ENCODE assay signal across 8 cellular contexts in genomic region chr12:57086951-57087688, GRCh38. TPM values are rescaled to one million over a fixed set of nuclear protein-coding genes. Genes with fewer than 3 reads are reported as not detected.
A peak's percentile ranks its signal among the peaks of the same experiment; 100 is the strongest.
DNase-seq lines count a peak whose midpoint lies in the region; ATAC-seq and TF ChIP-seq lines count a peak whose summit lies in the region.

No MANE protein-coding gene starts in this region.

- no TSS peak for BruUV-seq in mammary epithelial cell (replicated peaks; lab: Mats Ljungman, UMichigan)

- H3K4me1 ChIP-seq in GM23338 (ENCODE audit: insufficient read depth) (peaks cover 10% of the 10 kb centered on the region), mammary epithelial cell (ENCODE audit: insufficient read depth, low read length) (peaks cover 45% of the 10 kb centered on the region)

- peaks cover 9% of the 10 kb centered on the region; the same call in 1 of the 2 replicates for H3F3A ChIP-seq in GM23338 (replicated peaks; ENCODE audit: low read depth)

- intact Hi-C loops in mammary epithelial cell (cut with micrococcal nuclease): no loop called here

- WGBS in mammary epithelial cell (ENCODE audit: low coverage, missing lambda C conversion rate): 0% methylated on average over 19 of the region's 54 CpGs

- H3K4me2 ChIP-seq in GM23338: peak overlapping the region; percentile 100
- H3K4me2 ChIP-seq in mammary epithelial cell (ENCODE audit: insufficient read depth, low read depth, low read length): peak overlapping the region; percentile 92

- H3K36me3 ChIP-seq in GM23338 (ENCODE audit: insufficient read depth): no peaks in the 10 kb centered on the region
- H3K36me3 ChIP-seq in MG63: peaks cover 25% of the 10 kb centered on the region
- peaks cover 2% of the 10 kb centered on the region for H3K36me3 ChIP-seq in mammary epithelial cell (ENCODE audit: insufficient read depth, low read length)

- H4K20me1 ChIP-seq in GM23338 (replicated peaks; ENCODE audit: insufficient read depth): no peaks in the 10 kb centered on the region; the same call in 1 of the 2 replicates
- H4K20me1 ChIP-seq in mammary epithelial cell (ENCODE audit: insufficient read depth, low read length): no peaks in the 10 kb centered on the region

- H3K9ac ChIP-seq in mammary epithelial cell (ENCODE audit: insufficient read depth, low read length): peak overlapping the region; percentile 97

- H3K9me2 ChIP-seq in GM23338 (ENCODE audit: insufficient read depth): no peaks in the 10 kb centered on the region

- H2AFZ ChIP-seq in GM23338 (peak overlapping the region; percentile 52; the same call in 1 of the 2 replicates), mammary epithelial cell (ENCODE audit: low read depth, low read length) (peak overlapping the region; percentile 37)

- peak overlapping the region; percentile 99 for H3K27ac ChIP-seq in GM23338 (ENCODE audit: low read depth)
- H3K27ac ChIP-seq in mammary epithelial cell (ENCODE audit: insufficient read depth, low read depth, low read length): peak overlapping the region; percentile 97

- DNase-seq in EH (ENCODE audit: low read depth): peak; percentile 90
- DNase-seq in GM23338 (ENCODE audit: low spot score): peak; percentile 85
- peak; percentile 97 for DNase-seq in MG63
- peak; percentile 81 for DNase-seq in WTC11 (ENCODE audit: low spot score)
- peak; percentile 86 for DNase-seq in mammary epithelial cell
- DNase-seq in islet precursor cell: peak; percentile 93
- peak; percentile 97 for DNase-seq in stimulated activated CD4-positive, alpha-beta T cell treated with anti-CD3 and anti-CD28 coated beads, Interleukin-12 subunit alpha, Interleukin-12 subunit beta, amount 100 ng/mL, for 4 hours
- DNase-seq in NCI-H1105 (lab: John Stamatoyannopoulos, UW): no peak

- dilution Hi-C loops in mammary epithelial cell (cut with HindIII; ENCODE audit: low sequenced_read_pairs): no loop called here

- TF ChIP-seq CTCF in GM23338 (conservative IDR thresholded peaks at IDR 0.05; ENCODE audit: low read depth in 2 of 2) (no peak), WTC11 (IDR thresholded peaks at IDR 0.05) (no peak), mammary epithelial cell (conservative IDR thresholded peaks at IDR 0.05 in 1 of 2, IDR thresholded peaks at IDR 0.05 in 1 of 2; ENCODE audit: extremely low read depth in 1 of 2, insufficient read depth in 1 of 2, low read depth in 1 of 2, low read length in 2 of 2) (no peak)

- CTCF ChIA-PET in WTC11 (lab: Charles Lee): interaction anchor here (0.6 to 8.7 kb wide), 22 partner anchors 8 to 400 kb away, joined by 3 to 219 read pairs (median 4); partner anchors contain the start of genes INHBE, LRP1, NEMP1 and SHMT2
- CTCF ChIA-PET in mammary epithelial cell (lab: Charles Lee; ENCODE audit: low non-redundant PET): interaction anchor here (0.6 kb wide), 1 partner anchor 7 kb away, joined by 3 read pairs; no protein-coding TSS in a partner anchor

- in situ Hi-C loops in mammary epithelial cell (cut with MboI; ENCODE audit: low sequenced_read_pairs in 2 of 2): no loop called here

- H3K27me3 ChIP-seq in GM23338 (ENCODE audit: insufficient read depth): no peaks in the 10 kb centered on the region
- H3K27me3 ChIP-seq in MG63: no peaks in the 10 kb centered on the region
- no peaks in the 10 kb centered on the region for H3K27me3 ChIP-seq in mammary epithelial cell (ENCODE audit: insufficient read depth, low read length)

- POLR2A ChIA-PET in WTC11 (lab: Charles Lee): interaction anchor here (0.6 to 4.7 kb wide), 12 partner anchors 8 to 450 kb away, joined by 3 to 65 read pairs (median 4); partner anchors contain the start of genes LRP1, NEMP1, STAT6 and TAC3

- ATAC-seq in GM23338: peak; percentile 50
- ATAC-seq in WTC11: peak; percentile 13

- H3K79me2 ChIP-seq in GM23338 (replicated peaks; ENCODE audit: insufficient read depth): peaks cover 8% of the 10 kb centered on the region; the same call in 1 of the 2 replicates
- H3K79me2 ChIP-seq in mammary epithelial cell (ENCODE audit: insufficient read depth, low read length): peaks cover 30% of the 10 kb centered on the region

- H3K27ac Mint-ChIP-seq in GM23338: peak overlapping the region; percentile 88
- H3K27ac Mint-ChIP-seq in WTC11: peak overlapping the region; percentile 97

- H3K9me3 Mint-ChIP-seq in GM23338 (no peaks in the 10 kb centered on the region), WTC11 (no peaks in the 10 kb centered on the region)

- peak overlapping the region; percentile 77 for H3K4me3 ChIP-seq in GM23338
- H3K4me3 ChIP-seq in MG63: peak overlapping the region; percentile 88
- H3K4me3 ChIP-seq in mammary epithelial cell (replicated peaks in 1 of 3; ENCODE audit: insufficient read depth in 1 of 3, low read depth in 2 of 3, low read length in 3 of 3): peak overlapping the region; percentile 65 to 83 (median 72)

- H3K36me3 Mint-ChIP-seq in GM23338 (ENCODE audit: low read depth) (peaks cover 16% of the 10 kb centered on the region), WTC11 (peaks cover 5% of the 10 kb centered on the region; the same call in 1 of the 2 replicates)

- H3K4me1 Mint-ChIP-seq in GM23338: peaks cover 30% of the 10 kb centered on the region
- H3K4me1 Mint-ChIP-seq in WTC11: peaks cover 30% of the 10 kb centered on the region

- H3K9me3 ChIP-seq in MG63 (no peaks in the 10 kb centered on the region), mammary epithelial cell (replicated peaks; ENCODE audit: insufficient read depth, low read length) (no peaks in the 10 kb centered on the region)

- H3K4me3 Mint-ChIP-seq in GM23338 (peak overlapping the region; percentile 78), WTC11 (peak overlapping the region; percentile 85)

- peaks cover 20% of the 10 kb centered on the region for H3K27me3 Mint-ChIP-seq in GM23338 (ENCODE audit: insufficient read depth, low read depth, poor library complexity)
- no peaks in the 10 kb centered on the region; the same call in 1 of the 2 replicates for H3K27me3 Mint-ChIP-seq in WTC11 (ENCODE audit: low read depth)

TF ChIP-seq in GM23338, 12 proteins besides CTCF, POLR2A, EP300 and RAD21 (continues in another document):
- TF ChIP-seq CREB1 (CRISPR knock-in tag; IDR thresholded peaks at IDR 0.05; ENCODE audit: low read depth): no peak
- no peak for TF ChIP-seq ETS1 (IDR thresholded peaks at IDR 0.05)
- TF ChIP-seq ZNF114 (CRISPR knock-in tag; IDR thresholded peaks at IDR 0.05): no peak

TF ChIP-seq in WTC11, 78 proteins besides CTCF, POLR2A, EP300 and RAD21:
- TF ChIP-seq ZNF423 (CRISPR knock-in tag; IDR thresholded peaks at IDR 0.05): peak; percentile 38; the same call in 1 of the 2 replicates
- no peak for TF ChIP-seq OVOL2 (CRISPR knock-in tag; IDR thresholded peaks at IDR 0.05; ENCODE audit: borderline replicate concordance)

RNA-seq across cellular contexts. Expression of gene NAB2, which starts 1.8 kb away (rescaled TPM):
- 19.8 and 20.8 TPM in 2 replicates for total RNA-seq in GM23338 (2014; rRNA removed; shearing (Covaris generic))
- polyA plus RNA-seq in GM23338 (2016; fragmentation: Nextera tagmentation; extraction: Ambion mirVana): 6.5 and 6.6 TPM in 2 replicates
- 28.7 and 45.1 TPM in 2 replicates for total RNA-seq in MG63 (2014; rRNA removed; shearing (Covaris generic); ENCODE audit: low replicate concordance)
- total RNA-seq in WTC11 (2021): 16.5 to 20.5 TPM (median 17.2 TPM) in 3 replicates
- total RNA-seq in mammary epithelial cell: 10 to 100 TPM; 33.8 to 35.3 TPM
- 28.4 TPM for polyA plus RNA-seq in mammary epithelial cell
- polyA minus RNA-seq in mammary epithelial cell: 66.6 TPM

RNA-seq across cellular contexts. Expression of gene NEMP1, which starts 8.5 kb away (rescaled TPM):
- total RNA-seq in GM23338 (2014; rRNA removed; shearing (Covaris generic)): 35.0 and 36.3 TPM in 2 replicates
- polyA plus RNA-seq in GM23338 (2016; fragmentation: Nextera tagmentation; extraction: Ambion mirVana): 10.3 and 11.9 TPM in 2 replicates
- 14.6 and 14.9 TPM in 2 replicates for total RNA-seq in MG63 (2014; rRNA removed; shearing (Covaris generic); ENCODE audit: low replicate concordance)
- 38.3 to 41.9 TPM (median 39.6 TPM) in 3 replicates for total RNA-seq in WTC11 (2021)
- total RNA-seq in mammary epithelial cell: 10 to 100 TPM in 1 of 2 donors, 1 to 10 TPM in 1; 7.3 to 31.0 TPM
- 11.4 TPM for polyA plus RNA-seq in mammary epithelial cell
- 22.2 TPM for polyA minus RNA-seq in mammary epithelial cell

RNA-seq across cellular contexts. Expression of gene STAT6, which starts 24.0 kb away (rescaled TPM):
- total RNA-seq in GM23338 (2014; rRNA removed; shearing (Covaris generic)): 26.3 and 28.1 TPM in 2 replicates
- polyA plus RNA-seq in GM23338 (2016; fragmentation: Nextera tagmentation; extraction: Ambion mirVana) (11.0 and 14.3 TPM in 2 replicates), mammary epithelial cell (170 TPM)
- total RNA-seq in MG63 (2014; rRNA removed; shearing (Covaris generic); ENCODE audit: low replicate concordance): 53.6 and 59.7 TPM in 2 replicates
- total RNA-seq in WTC11 (2021) (47.0 to 50.0 TPM (median 48.9 TPM) in 3 replicates), mammary epithelial cell (100 to 1,000 TPM in 1 of 2 donors, 10 to 100 TPM in 1; 65.3 to 150 TPM)
- 136 TPM for polyA minus RNA-seq in mammary epithelial cell

RNA-seq across cellular contexts. Expression of gene MYO1A, which starts 37.2 kb away (rescaled TPM):
- total RNA-seq in GM23338 (2014; rRNA removed; shearing (Covaris generic)): not detected in 2 replicates
- polyA plus RNA-seq in GM23338 (2016; fragmentation: Nextera tagmentation; extraction: Ambion mirVana) (not detected in 2 replicates), mammary epithelial cell (0.03 TPM)
- not detected in 2 replicates for total RNA-seq in MG63 (2014; rRNA removed; shearing (Covaris generic); ENCODE audit: low replicate concordance)
- total RNA-seq in WTC11 (2021) (0.32 to 0.87 TPM (median 0.71 TPM) in 3 replicates), mammary epithelial cell (not detected)
- not detected for polyA minus RNA-seq in mammary epithelial cell

RNA-seq across cellular contexts. Expression of gene LRP1, which starts 41.2 kb away (rescaled TPM):
- total RNA-seq in GM23338 (2014; rRNA removed; shearing (Covaris generic)): 130 and 145 TPM in 2 replicates
- 26.6 and 29.9 TPM in 2 replicates for polyA plus RNA-seq in GM23338 (2016; fragmentation: Nextera tagmentation; extraction: Ambion mirVana)
- 29.1 and 39.0 TPM in 2 replicates for total RNA-seq in MG63 (2014; rRNA removed; shearing (Covaris generic); ENCODE audit: low replicate concordance)
- 107 to 120 TPM (median 112 TPM) in 3 replicates for total RNA-seq in WTC11 (2021)
- total RNA-seq in mammary epithelial cell: 10 to 100 TPM; 33.2 to 57.0 TPM
- 11.3 TPM for polyA plus RNA-seq in mammary epithelial cell
- polyA minus RNA-seq in mammary epithelial cell: 75.1 TPM
